9 cellular contexts compared by ENCODE assay signal in the genomic region with DNA sequence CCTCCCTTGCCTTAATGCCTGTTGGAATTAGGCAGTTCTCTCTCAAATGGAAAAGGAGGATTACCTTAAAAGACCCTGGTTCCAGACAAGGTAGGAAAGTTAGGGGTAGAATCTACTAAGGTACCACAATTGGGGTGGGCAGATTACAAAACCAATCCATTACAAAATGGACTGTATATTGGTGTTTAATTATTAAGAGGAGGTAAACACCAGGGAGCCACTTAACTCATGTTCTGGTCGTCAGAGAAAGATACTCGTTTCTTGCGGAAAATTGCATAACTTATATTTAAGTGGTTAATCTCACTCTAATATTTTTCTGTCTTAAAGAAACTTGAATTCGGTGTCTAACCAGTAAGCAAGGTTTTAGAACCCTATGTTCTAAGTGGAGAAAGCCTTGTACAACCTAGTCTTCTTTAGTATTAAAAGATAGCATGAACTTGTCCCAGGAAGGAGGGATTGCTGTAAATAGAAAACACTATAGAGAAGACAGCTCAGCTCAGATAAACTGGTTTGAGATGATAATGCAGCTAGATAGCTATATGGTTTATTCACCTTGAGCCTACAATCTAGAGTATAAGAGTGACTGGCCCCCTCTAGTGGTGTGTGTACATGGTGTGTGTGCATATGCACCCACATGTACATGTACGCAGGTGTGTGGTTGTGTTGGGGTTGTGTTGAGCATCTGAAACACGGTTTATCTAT. TPM values are rescaled to one million over a fixed set of nuclear protein-coding genes. Genes with fewer than 3 reads are reported as not detected.
DNase-seq lines count a peak whose midpoint lies in the region; ATAC-seq, FAIRE-seq and TF ChIP-seq lines count a peak whose summit lies in the region.
"Had no signal": no experiment of that assay in that cellular context is flagged by ENCODE, and none has a peak within 500 bp of the region (broad histone marks: within the 10 kb centered on the region; RNA-seq: fewer than 3 reads in every experiment).

No MANE protein-coding gene starts in this region.

- 100% methylated on average over 4 of the region's 6 CpGs for WGBS in mammary epithelial cell (ENCODE audit: low coverage, missing lambda C conversion rate)

- BruUV-seq in mammary epithelial cell (replicated peaks; lab: Mats Ljungman, UMichigan): no TSS peak

- H3K27ac ChIP-seq in KMS-11 (no peak overlapping the region), mammary epithelial cell (ENCODE audit: insufficient read depth, low read depth, low read length) (no peak overlapping the region)

- H4K20me1 ChIP-seq in KMS-11 (ENCODE audit: insufficient read depth) (no peaks in the 10 kb centered on the region), mammary epithelial cell (ENCODE audit: insufficient read depth, low read length) (no peaks in the 10 kb centered on the region)

- H3K4me2 ChIP-seq in KMS-11 (no peak overlapping the region), mammary epithelial cell (ENCODE audit: insufficient read depth, low read depth, low read length) (no peak overlapping the region)

- in situ Hi-C loops in mammary epithelial cell (cut with MboI; ENCODE audit: low sequenced_read_pairs in 2 of 2): no loop called here

- intact Hi-C loops in mammary epithelial cell (cut with micrococcal nuclease): no loop called here

- TF ChIP-seq CTCF in KMS-11 (conservative IDR thresholded peaks at IDR 0.05; ENCODE audit: low read depth, low read length) (peak; percentile 93), mammary epithelial cell (conservative IDR thresholded peaks at IDR 0.05 in 1 of 2, IDR thresholded peaks at IDR 0.05 in 1 of 2; ENCODE audit: extremely low read depth in 1 of 2, insufficient read depth in 1 of 2, low read depth in 1 of 2, low read length in 2 of 2) (peak; percentile 64 to 71)

- H3K36me3 ChIP-seq in KMS-11 (ENCODE audit: insufficient read depth) (no peaks in the 10 kb centered on the region), mammary epithelial cell (ENCODE audit: insufficient read depth, low read length) (no peaks in the 10 kb centered on the region)

- H3K79me2 ChIP-seq in KMS-11 (ENCODE audit: insufficient read depth, low read depth) (no peaks in the 10 kb centered on the region), mammary epithelial cell (ENCODE audit: insufficient read depth, low read length) (no peaks in the 10 kb centered on the region)

- H3K4me1 ChIP-seq in KMS-11 (ENCODE audit: low read depth, poor library complexity, severe bottlenecking) (peaks cover 25% of the 10 kb centered on the region), mammary epithelial cell (ENCODE audit: insufficient read depth, low read length) (peaks cover 9% of the 10 kb centered on the region)

- H3K27me3 ChIP-seq in KMS-11 (ENCODE audit: insufficient read depth, low read depth): no peaks in the 10 kb centered on the region
- no peaks in the 10 kb centered on the region for H3K27me3 ChIP-seq in mammary epithelial cell (ENCODE audit: insufficient read depth, low read length)

- H3K4me3 ChIP-seq in KMS-11 (IDR thresholded peaks at IDR 0.05; ENCODE audit: insufficient read depth, low read depth, low read length) (no peak overlapping the region), mammary epithelial cell (replicated peaks in 1 of 3; ENCODE audit: insufficient read depth in 1 of 3, low read depth in 2 of 3, low read length in 3 of 3) (no peak overlapping the region)

- dilution Hi-C loops in mammary epithelial cell (cut with HindIII; ENCODE audit: low sequenced_read_pairs): no loop called here

- no peak for FAIRE-seq in frontal cortex (lab: Jason Lieb, UNC)
- FAIRE-seq: colon had no signal

- no peaks in the 10 kb centered on the region for H3K9me3 ChIP-seq in mammary epithelial cell (replicated peaks; ENCODE audit: insufficient read depth, low read length)

- H2AFZ ChIP-seq in KMS-11 (ENCODE audit: low read depth) (no peak overlapping the region), mammary epithelial cell (ENCODE audit: low read depth, low read length) (no peak overlapping the region)

- H3K9ac ChIP-seq in KMS-11 (no peak overlapping the region), mammary epithelial cell (ENCODE audit: insufficient read depth, low read length) (no peak overlapping the region)

- CTCF ChIA-PET in mammary epithelial cell (lab: Charles Lee; ENCODE audit: low non-redundant PET): interaction anchor here (0.6 to 1.0 kb wide), 7 partner anchors 9 to 425 kb away, joined by 3 to 7 read pairs (median 5); no protein-coding TSS in a partner anchor

- ATAC-seq in stimulated activated naive CD8-positive, alpha-beta T cell treated with anti-CD3 and anti-CD28 coated beads, Interleukin-15, Interleukin-2, amounts not matched to agents 100 U/mL and 50 U/mL, for 24 hours: peak; percentile 77

- DNase-seq in NCI-H2196 (lab: John Stamatoyannopoulos, UW; ENCODE audit: unreplicated experiment) (peak; percentile 18), NCI-H2196 treated with DMSO at 0.1 percent for 48 hours (lab: John Stamatoyannopoulos, UW; ENCODE audit: unreplicated experiment) (no peak), SW480 (ENCODE audit: low spot score) (peak; percentile 63), mammary epithelial cell (peak; percentile 26), lung microvascular endothelial cell (ENCODE audit: low read depth in 2 of 2) (peak; percentile 44 to 66), frontal cortex (ENCODE audit: low spot score in 2 of 2) (no peak)
- DNase-seq in stimulated activated naive CD8-positive, alpha-beta T cell treated with anti-CD3 and anti-CD28 coated beads, Interleukin-15, Interleukin-2, amounts not matched to agents 100 U/mL and 50 U/mL, for 24 hours: peak; percentile 57

RNA-seq across cellular contexts. Expression of a gene that starts 58.0 kb away (rescaled TPM):
- 10 to 100 TPM in 1 of 2 donors, 1 to 10 TPM in 1; 5.2 to 12.5 TPM for total RNA-seq in mammary epithelial cell
- polyA plus RNA-seq in mammary epithelial cell: 8.2 TPM
- 26.6 TPM for polyA minus RNA-seq in mammary epithelial cell
- total RNA-seq in lung microvascular endothelial cell: 1.8 and 2.6 TPM in 2 replicates
- total RNA-seq in frontal cortex: 44.8 TPM

Comparison
In these comparisons a context has a peak if more than half of its experiments do, and no peak if none do; other contexts are left out.
1. DNase-seq: peak in NCI-H2196 (single experiment), SW480 (single experiment), mammary epithelial cell (single experiment), lung microvascular endothelial cell (2 of 2) and stimulated activated naive CD8-positive, alpha-beta T cell treated with anti-CD3 and anti-CD28 coated beads, Interleukin-15, Interleukin-2, amounts not matched to agents 100 U/mL and 50 U/mL, for 24 hours (single experiment); none in NCI-H2196 treated with DMSO at 0.1 percent for 48 hours (single experiment) and frontal cortex (0 of 2).